8 cellular contexts compared by ENCODE assay signal in genomic region chrX:136909706-136910564, GRCh38. TPM values are rescaled to one million over a fixed set of nuclear protein-coding genes. Genes with fewer than 3 reads are reported as not detected.
DNase-seq lines count a peak whose midpoint lies in the region; ATAC-seq, FAIRE-seq and TF ChIP-seq lines count a peak whose summit lies in the region.

No MANE protein-coding gene starts in this region.

- no peaks in the 10 kb centered on the region for H4K20me1 ChIP-seq in keratinocyte (ENCODE audit: control insufficient read depth, extremely low read depth, insufficient read depth, low read length)

- peak overlapping the region; percentile 74 for H3K27ac ChIP-seq in keratinocyte (ENCODE audit: control insufficient read depth, insufficient read depth, low read length)

- H2AFZ ChIP-seq in keratinocyte (ENCODE audit: control insufficient read depth, low read length) = peak overlapping the region; percentile 78

- H3K9ac ChIP-seq in keratinocyte (ENCODE audit: control insufficient read depth, extremely low read depth, insufficient read depth, low read length) = peak overlapping the region; percentile 81

- ATAC-seq in GM19025 (IDR thresholded peaks at IDR 0.05; ENCODE audit: low read depth, unreplicated experiment) (peak; percentile 50), HG03280 (IDR thresholded peaks at IDR 0.05; ENCODE audit: unreplicated experiment) (peak; percentile 45)

- H3K36me3 ChIP-seq in keratinocyte (ENCODE audit: control insufficient read depth in 2 of 2, extremely low read depth in 1 of 2, insufficient read depth in 2 of 2, low read length in 2 of 2) = no peaks in the 10 kb centered on the region

- H3K27me3 ChIP-seq in keratinocyte (ENCODE audit: control insufficient read depth, extremely low read depth, insufficient read depth, low read length) = no peaks in the 10 kb centered on the region

- no peaks in the 10 kb centered on the region for H3K79me2 ChIP-seq in keratinocyte (ENCODE audit: control insufficient read depth, insufficient read depth, low read length)

- dilution Hi-C loops in keratinocyte (cut with MboI; ENCODE audit: extremely low pct_ligation_motif_present, low sequenced_read_pairs) = no loop called here

- H3K4me3 ChIP-seq in AG10803 (ENCODE audit: low read length) (peak overlapping the region; percentile 73), keratinocyte (ENCODE audit: control insufficient read depth in 2 of 3, extremely low read depth in 1 of 3, insufficient read depth in 2 of 3, low read depth in 1 of 3, low read length in 3 of 3) (peak overlapping the region; percentile 48 to 78 (median 78))

- peaks cover 2% of the 10 kb centered on the region for H3K9me3 ChIP-seq in keratinocyte (ENCODE audit: control insufficient read depth, low read depth, low read length)

- H3K4me2 ChIP-seq in keratinocyte (ENCODE audit: control insufficient read depth, extremely low read depth, insufficient read depth, low read depth, low read length) = peak overlapping the region; percentile 71

- FAIRE-seq in keratinocyte (lab: Jason Lieb, UNC) = no peak

- TF ChIP-seq CTCF in AG10803 (conservative IDR thresholded peaks at IDR 0.05; ENCODE audit: low read length) (no peak), keratinocyte (optimal IDR thresholded peaks at IDR 0.05 in 1 of 3, IDR thresholded peaks at IDR 0.05 in 1 of 3, conservative IDR thresholded peaks at IDR 0.05 in 1 of 3; ENCODE audit: extremely low read depth in 1 of 3, insufficient read depth in 2 of 3, low read length in 3 of 3) (no peak)

- no peaks in the 10 kb centered on the region for H3K9me1 ChIP-seq in keratinocyte (ENCODE audit: control insufficient read depth, extremely low read depth, insufficient read depth, low read length)

- peaks cover 11% of the 10 kb centered on the region for H3K4me1 ChIP-seq in keratinocyte (ENCODE audit: control insufficient read depth, extremely low read depth, insufficient read depth, low read length)

- DNase-seq in AG10803 (ENCODE audit: low read depth) = peak; percentile 89
- peak; percentile 80 for DNase-seq in NCI-H345 (lab: John Stamatoyannopoulos, UW)
- DNase-seq in activated CD4-positive, CD25-positive, alpha-beta regulatory T cell (lab: John Stamatoyannopoulos, UW) = peak in 3 of 4 experiments; percentile 1 to 5 (median 3)
- peak; percentile 80 for DNase-seq in cerebellum (ENCODE audit: low spot score)
- peak; percentile 57 for DNase-seq in keratinocyte (ENCODE audit: low read depth, low spot score)
- peak; percentile 25 to 60 (median 51) for DNase-seq in stimulated activated CD4-positive, alpha-beta T cell treated with anti-CD3 and anti-CD28 coated beads, Interleukin-12 subunit alpha, Interleukin-12 subunit beta, amount 100 ng/mL, for 48 hours (ENCODE audit: low read depth in 2 of 3, low spot score in 1 of 3)

RNA-seq across cellular contexts. Expression of gene RBMX, which starts 29.4 kb away (rescaled TPM):
- total RNA-seq in cerebellum = 289 TPM
- 71.0 to 151 TPM (median 138 TPM) in 3 replicates for polyA plus RNA-seq in keratinocyte
- 144 TPM for polyA plus RNA-seq in keratinocyte (2011; ENCODE audit: low read depth)
- polyA plus RNA-seq in keratinocyte (2011; cell fraction: cytosol; rRNA removed) = 70.8 and 100 TPM in 2 replicates
- 138 and 152 TPM in 2 replicates for polyA plus RNA-seq in keratinocyte (2011; cell fraction: nucleus; rRNA removed)
- 87.5 and 125 TPM in 2 replicates for polyA plus RNA-seq in keratinocyte (2012; ENCODE audit: low replicate concordance)
- polyA minus RNA-seq in keratinocyte = 45.3 to 98.8 TPM (median 48.4 TPM) in 3 replicates
- polyA minus RNA-seq in keratinocyte (2011; cell fraction: cytosol; rRNA and poly(A)+ RNA removed) = 59.3 TPM
- 22.4 and 51.7 TPM in 2 replicates for polyA minus RNA-seq in keratinocyte (2011; cell fraction: nucleus; rRNA and poly(A)+ RNA removed)

Comparison
In these comparisons a context has a peak if more than half of its experiments do, and no peak if none do; other contexts are left out.
1. Peak in every context shown above with its lines: DNase-seq, ATAC-seq, H3K4me3 ChIP-seq and H3K27ac ChIP-seq.
2. DNase-seq: peak in every context shown above with its lines; median percentile 89 in AG10803; 80 in NCI-H345; 80 in cerebellum; 57 in keratinocyte; 51 in stimulated activated CD4-positive, alpha-beta T cell treated with anti-CD3 and anti-CD28 coated beads, Interleukin-12 subunit alpha, Interleukin-12 subunit beta, amount 100 ng/mL, for 48 hours; 3 in activated CD4-positive, CD25-positive, alpha-beta regulatory T cell.